ENCODE assay signal across 24 cellular contexts in genomic region chr14:27148143-27148542, GRCh38.
DNase-seq lines count a peak whose midpoint lies in the region; ATAC-seq, FAIRE-seq and TF ChIP-seq lines count a peak whose summit lies in the region.
"Had no signal": no experiment of that assay in that cellular context is flagged by ENCODE, and none has a peak within 500 bp of the region (broad histone marks: within the 10 kb centered on the region; RNA-seq: fewer than 3 reads in every experiment).

No MANE protein-coding gene starts in this region.

- DNase-seq in MM.1S: peak; percentile 64
- peak; percentile 7 for DNase-seq in NCI-H524 treated with DMSO at 0.1 percent for 48 hours (lab: John Stamatoyannopoulos, UW)
- no peak for DNase-seq in HEK293T (ENCODE audit: extremely low spot score)
- DNase-seq: 8988T; ACHN; BE2C; C1 segment of cervical spinal cord; CD4-positive, alpha-beta memory T cell; CD4-positive, CD25-positive, alpha-beta regulatory T cell; CD8-positive, alpha-beta memory T cell; COR-L47; DMS 273 treated with DMSO at 0.1 percent for 48 hours; DMS153; DMS53; DMS79; DND-41; EL; GDM1 had no signal

- no peaks in the 10 kb centered on the region for H3K27me3 ChIP-seq in MM.1S (replicated peaks; ENCODE audit: insufficient read depth, low read length)
- H3K27me3 ChIP-seq: BE2C, BLaER1 had no signal

- H3K4me3 ChIP-seq in MM.1S (ENCODE audit: low read length): no peak overlapping the region
- H3K4me3 ChIP-seq: BLaER1 had no signal

- no peaks in the 10 kb centered on the region for H4K20me1 ChIP-seq in MM.1S (ENCODE audit: insufficient read depth, low read length)
- H4K20me1 ChIP-seq: BLaER1 had no signal

- peak overlapping the region; percentile 34; the same call in 1 of the 2 replicates for H3K4me2 ChIP-seq in MM.1S (ENCODE audit: low read depth, low read length)
- H3K4me2 ChIP-seq: BLaER1 had no signal

- POLR2A ChIA-PET in HEK293T (lab: Yijun Ruan, JAX): no interaction called here

- ATAC-seq in HG02610 (IDR thresholded peaks at IDR 0.05; ENCODE audit: unreplicated experiment): no peak

- H3F3A ChIP-seq in MM.1S (ENCODE audit: insufficient read depth, low read length): no peaks in the 10 kb centered on the region

- H3K9ac ChIP-seq in MM.1S (ENCODE audit: low read length): no peak overlapping the region
- H3K9ac ChIP-seq: BLaER1 had no signal

- FAIRE-seq in colon (lab: Jason Lieb, UNC): peak; percentile 33
- FAIRE-seq: A204.1, GM12891, GM19239 had no signal

- no peaks in the 10 kb centered on the region for H3K36me3 ChIP-seq in MM.1S (replicated peaks; ENCODE audit: insufficient read depth, low read length)
- H3K36me3 ChIP-seq: BE2C, BLaER1 had no signal

- no peak overlapping the region for H2AFZ ChIP-seq in MM.1S (ENCODE audit: low read length)

- TF ChIP-seq CTCF in MM.1S (IDR thresholded peaks at IDR 0.05; ENCODE audit: low read length): no peak

- H3K27ac ChIP-seq in MM.1S (ENCODE audit: low read length): no peak overlapping the region; the same call in 1 of the 2 replicates
- H3K27ac ChIP-seq: BLaER1 had no signal

- no peaks in the 10 kb centered on the region for H3K9me3 ChIP-seq in MM.1S (replicated peaks; ENCODE audit: insufficient read depth, low read length)
- H3K9me3 ChIP-seq: BE2C, BLaER1 had no signal

- H3K79me2 ChIP-seq in MM.1S (ENCODE audit: low read length): no peaks in the 10 kb centered on the region

- no peaks in the 10 kb centered on the region for H3K9me2 ChIP-seq in MM.1S (replicated peaks; ENCODE audit: insufficient read depth, low read length)

- CTCF ChIA-PET in HEK293T (lab: Yijun Ruan, JAX): no interaction called here

- 0 out of 2 replicates have a peak, but pooled peaks cover 8% of the 10 kb centered on the region for H3K4me1 ChIP-seq in MM.1S (ENCODE audit: low read length)
- H3K4me1 ChIP-seq: BE2C, BLaER1 had no signal

TF ChIP-seq in HEK293T, 16 proteins besides CTCF, POLR2A, EP300 and RAD21:
- TF ChIP-seq SUZ12 (IDR thresholded peaks at IDR 0.05) (no peak), NFRKB (IDR thresholded peaks at IDR 0.05) (no peak), FOXA1 (IDR thresholded peaks at IDR 0.05) (no peak), SP1 (IDR thresholded peaks at IDR 0.05) (no peak), FOXK2 (IDR thresholded peaks at IDR 0.05) (no peak), CTBP1 (IDR thresholded peaks at IDR 0.05; ENCODE audit: borderline replicate concordance) (no peak), ELF4 (IDR thresholded peaks at IDR 0.05) (no peak), BHLHE40 (IDR thresholded peaks at IDR 0.05; ENCODE audit: borderline replicate concordance) (no peak), FOXM1 (IDR thresholded peaks at IDR 0.05; ENCODE audit: borderline replicate concordance) (no peak), L3MBTL2 (conservative IDR thresholded peaks at IDR 0.05) (no peak)
TF ChIP-seq in HEK293T: peak in this region for 0.
